Comparison of ENCODE assay signal across 1 cellular context in the genomic region with DNA sequence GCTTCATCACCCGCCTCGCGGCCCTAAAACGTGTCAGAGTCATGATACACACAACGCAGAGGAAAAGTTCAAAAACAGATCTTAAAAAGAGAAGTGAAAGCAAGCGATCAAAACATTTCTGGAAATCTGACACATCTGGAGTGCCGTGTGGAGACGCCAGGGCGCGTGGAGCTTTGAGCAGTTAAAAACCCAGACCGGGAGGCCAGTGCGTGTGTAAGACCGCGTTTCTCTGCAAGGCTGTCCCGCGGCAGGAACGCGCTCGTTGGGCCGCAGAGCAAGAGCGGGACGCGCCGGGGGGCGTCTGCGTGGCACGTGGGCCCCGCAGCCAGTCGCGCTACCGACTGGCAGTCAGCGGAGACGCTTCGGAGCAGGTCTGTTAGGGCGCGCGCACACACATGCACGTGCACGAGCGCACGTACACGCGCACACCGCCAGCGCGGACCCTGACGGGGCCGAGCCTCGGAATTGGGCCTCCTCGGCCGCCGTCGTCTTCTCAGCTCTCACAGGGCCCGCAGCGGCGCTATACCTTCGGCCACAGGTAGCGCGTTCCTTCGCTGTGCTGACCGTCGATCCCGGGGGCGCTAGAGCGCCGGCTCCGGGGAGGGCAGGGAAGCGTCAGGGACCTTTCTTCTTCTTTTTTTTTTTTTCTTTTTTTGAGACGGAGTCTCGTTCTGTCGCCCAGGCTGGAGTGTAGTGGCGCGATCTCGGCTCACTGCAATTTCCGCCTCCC.
TF ChIP-seq lines count a peak whose summit lies in the region.

No MANE protein-coding gene starts in this region.

TF ChIP-seq in K562, 482 proteins besides CTCF, POLR2A, EP300 and RAD21 (continued from another document and continues in another):
- TF ChIP-seq CHAMP1 (IDR thresholded peaks at IDR 0.05) (no peak), POLR3G (IDR thresholded peaks at IDR 0.05; ENCODE audit: extremely low read depth, insufficient read length, insufficient replicate concordance) (no peak), RCOR1 (IDR thresholded peaks at IDR 0.05; ENCODE audit: borderline replicate concordance in 1 of 2, low read depth in 2 of 2, low read length in 2 of 2) (no peak), TSC22D4 (tag; IDR thresholded peaks at IDR 0.05) (no peak), RBBP5 (IDR thresholded peaks at IDR 0.05; ENCODE audit: borderline replicate concordance, insufficient read depth, low read length, poor library complexity, severe bottlenecking) (peak; percentile 48), HCFC1 (IDR thresholded peaks at IDR 0.05; ENCODE audit: low read depth, low read length) (0 out of 2 replicates have a peak, but pooled peaks have one; percentile 24), ZNF764 (CRISPR knock-in tag; IDR thresholded peaks at IDR 0.05; ENCODE audit: low read depth) (no peak), MTA3 (IDR thresholded peaks at IDR 0.05; ENCODE audit: borderline replicate concordance) (peak; percentile 98), COPS2 (conservative IDR thresholded peaks at IDR 0.05) (no peak), ETV1 (tag; conservative IDR thresholded peaks at IDR 0.05; ENCODE audit: low read depth) (no peak), CC2D1A (IDR thresholded peaks at IDR 0.05) (peak; percentile 68; the same call in 1 of the 2 replicates), ZNF232 (CRISPR knock-in tag; IDR thresholded peaks at IDR 0.05) (peak; percentile 89), NFATC3 (IDR thresholded peaks at IDR 0.05) (no peak), NCOA1 (IDR thresholded peaks at IDR 0.05; ENCODE audit: low read depth) (no peak), CBX1 (IDR thresholded peaks at IDR 0.05; ENCODE audit: low read depth) (no peak), SIX5 (IDR thresholded peaks at IDR 0.05; ENCODE audit: borderline replicate concordance in 1 of 2, insufficient read depth in 1 of 2, low read depth in 1 of 2, low read length in 2 of 2) (no peak), HDAC3 (IDR thresholded peaks at IDR 0.05; ENCODE audit: borderline replicate concordance, partially characterized antibody) (no peak), TBP (optimal IDR thresholded peaks at IDR 0.05; ENCODE audit: low read depth, low read length) (peak; percentile 28), IRF2 (CRISPR knock-in tag; IDR thresholded peaks at IDR 0.05) (no peak), STAT5B (CRISPR knock-in tag; IDR thresholded peaks at IDR 0.05) (no peak), HNRNPL (IDR thresholded peaks at IDR 0.05; ENCODE audit: low read depth, low read length) (no peak), LCOR (CRISPR knock-in tag; IDR thresholded peaks at IDR 0.05) (peak; percentile 75; the same call in 1 of the 2 replicates), ZNF561 (CRISPR knock-in tag; conservative IDR thresholded peaks at IDR 0.05) (no peak), NR2F6 (CRISPR knock-in tag; IDR thresholded peaks at IDR 0.05) (no peak), DACH1 (IDR thresholded peaks at IDR 0.05; ENCODE audit: partially characterized antibody) (no peak), MED1 (CRISPR knock-in tag; IDR thresholded peaks at IDR 0.05; ENCODE audit: borderline replicate concordance) (no peak), ZNF589 (CRISPR knock-in tag; IDR thresholded peaks at IDR 0.05; ENCODE audit: low read depth) (peak; percentile 76), FOXK1 (CRISPR knock-in tag; IDR thresholded peaks at IDR 0.05; ENCODE audit: borderline replicate concordance) (peak; percentile 87; the same call in 1 of the 2 replicates), ATF4 (CRISPR knock-in tag; IDR thresholded peaks at IDR 0.05) (no peak), ZFX (CRISPR knock-in tag; IDR thresholded peaks at IDR 0.05) (peak; percentile 80), ZBTB33 (CRISPR knock-in tag; IDR thresholded peaks at IDR 0.05) (peak; percentile 70; the same call in 1 of the 2 replicates)
- TF ChIP-seq, protein P1, sequence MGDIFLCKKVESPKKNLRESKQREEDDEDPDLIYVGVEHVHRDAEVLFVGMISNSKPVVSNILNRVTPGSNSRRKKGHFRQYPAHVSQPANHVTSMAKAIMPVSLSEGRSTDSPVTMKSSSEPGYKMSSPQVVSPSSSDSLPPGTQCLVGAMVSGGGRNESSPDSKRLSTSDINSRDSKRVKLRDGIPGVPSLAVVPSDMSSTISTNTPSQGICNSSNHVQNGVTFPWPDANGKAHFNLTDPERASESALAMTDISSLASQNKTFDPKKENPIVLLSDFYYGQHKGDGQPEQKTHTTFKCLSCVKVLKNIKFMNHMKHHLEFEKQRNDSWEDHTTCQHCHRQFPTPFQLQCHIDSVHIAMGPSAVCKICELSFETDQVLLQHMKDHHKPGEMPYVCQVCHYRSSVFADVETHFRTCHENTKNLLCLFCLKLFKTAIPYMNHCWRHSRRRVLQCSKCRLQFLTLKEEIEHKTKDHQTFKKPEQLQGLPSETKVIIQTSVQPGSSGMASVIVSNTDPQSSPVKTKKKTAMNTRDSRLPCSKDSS (IDR thresholded peaks at IDR 0.05; ENCODE audit: low read depth, partially characterized antibody), result no peak
- TF ChIP-seq, protein P2, sequence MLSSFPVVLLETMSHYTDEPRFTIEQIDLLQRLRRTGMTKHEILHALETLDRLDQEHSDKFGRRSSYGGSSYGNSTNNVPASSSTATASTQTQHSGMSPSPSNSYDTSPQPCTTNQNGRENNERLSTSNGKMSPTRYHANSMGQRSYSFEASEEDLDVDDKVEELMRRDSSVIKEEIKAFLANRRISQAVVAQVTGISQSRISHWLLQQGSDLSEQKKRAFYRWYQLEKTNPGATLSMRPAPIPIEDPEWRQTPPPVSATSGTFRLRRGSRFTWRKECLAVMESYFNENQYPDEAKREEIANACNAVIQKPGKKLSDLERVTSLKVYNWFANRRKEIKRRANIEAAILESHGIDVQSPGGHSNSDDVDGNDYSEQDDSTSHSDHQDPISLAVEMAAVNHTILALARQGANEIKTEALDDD (IDR thresholded peaks at IDR 0.05), result no peak
- TF ChIP-seq, protein P3, sequence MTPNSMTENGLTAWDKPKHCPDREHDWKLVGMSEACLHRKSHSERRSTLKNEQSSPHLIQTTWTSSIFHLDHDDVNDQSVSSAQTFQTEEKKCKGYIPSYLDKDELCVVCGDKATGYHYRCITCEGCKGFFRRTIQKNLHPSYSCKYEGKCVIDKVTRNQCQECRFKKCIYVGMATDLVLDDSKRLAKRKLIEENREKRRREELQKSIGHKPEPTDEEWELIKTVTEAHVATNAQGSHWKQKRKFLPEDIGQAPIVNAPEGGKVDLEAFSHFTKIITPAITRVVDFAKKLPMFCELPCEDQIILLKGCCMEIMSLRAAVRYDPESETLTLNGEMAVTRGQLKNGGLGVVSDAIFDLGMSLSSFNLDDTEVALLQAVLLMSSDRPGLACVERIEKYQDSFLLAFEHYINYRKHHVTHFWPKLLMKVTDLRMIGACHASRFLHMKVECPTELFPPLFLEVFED (CRISPR knock-in tag; conservative IDR thresholded peaks at IDR 0.05), result no peak
- TF ChIP-seq, protein P4, sequence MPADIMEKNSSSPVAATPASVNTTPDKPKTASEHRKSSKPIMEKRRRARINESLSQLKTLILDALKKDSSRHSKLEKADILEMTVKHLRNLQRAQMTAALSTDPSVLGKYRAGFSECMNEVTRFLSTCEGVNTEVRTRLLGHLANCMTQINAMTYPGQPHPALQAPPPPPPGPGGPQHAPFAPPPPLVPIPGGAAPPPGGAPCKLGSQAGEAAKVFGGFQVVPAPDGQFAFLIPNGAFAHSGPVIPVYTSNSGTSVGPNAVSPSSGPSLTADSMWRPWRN (IDR thresholded peaks at IDR 0.05; ENCODE audit: low read depth), result no peak
- TF ChIP-seq, protein P5, sequence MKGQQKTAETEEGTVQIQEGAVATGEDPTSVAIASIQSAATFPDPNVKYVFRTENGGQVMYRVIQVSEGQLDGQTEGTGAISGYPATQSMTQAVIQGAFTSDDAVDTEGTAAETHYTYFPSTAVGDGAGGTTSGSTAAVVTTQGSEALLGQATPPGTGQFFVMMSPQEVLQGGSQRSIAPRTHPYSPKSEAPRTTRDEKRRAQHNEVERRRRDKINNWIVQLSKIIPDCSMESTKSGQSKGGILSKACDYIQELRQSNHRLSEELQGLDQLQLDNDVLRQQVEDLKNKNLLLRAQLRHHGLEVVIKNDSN (CRISPR knock-in tag; IDR thresholded peaks at IDR 0.05), result peak; percentile 59; the same call in 1 of the 2 replicates
- TF ChIP-seq, protein P6, sequence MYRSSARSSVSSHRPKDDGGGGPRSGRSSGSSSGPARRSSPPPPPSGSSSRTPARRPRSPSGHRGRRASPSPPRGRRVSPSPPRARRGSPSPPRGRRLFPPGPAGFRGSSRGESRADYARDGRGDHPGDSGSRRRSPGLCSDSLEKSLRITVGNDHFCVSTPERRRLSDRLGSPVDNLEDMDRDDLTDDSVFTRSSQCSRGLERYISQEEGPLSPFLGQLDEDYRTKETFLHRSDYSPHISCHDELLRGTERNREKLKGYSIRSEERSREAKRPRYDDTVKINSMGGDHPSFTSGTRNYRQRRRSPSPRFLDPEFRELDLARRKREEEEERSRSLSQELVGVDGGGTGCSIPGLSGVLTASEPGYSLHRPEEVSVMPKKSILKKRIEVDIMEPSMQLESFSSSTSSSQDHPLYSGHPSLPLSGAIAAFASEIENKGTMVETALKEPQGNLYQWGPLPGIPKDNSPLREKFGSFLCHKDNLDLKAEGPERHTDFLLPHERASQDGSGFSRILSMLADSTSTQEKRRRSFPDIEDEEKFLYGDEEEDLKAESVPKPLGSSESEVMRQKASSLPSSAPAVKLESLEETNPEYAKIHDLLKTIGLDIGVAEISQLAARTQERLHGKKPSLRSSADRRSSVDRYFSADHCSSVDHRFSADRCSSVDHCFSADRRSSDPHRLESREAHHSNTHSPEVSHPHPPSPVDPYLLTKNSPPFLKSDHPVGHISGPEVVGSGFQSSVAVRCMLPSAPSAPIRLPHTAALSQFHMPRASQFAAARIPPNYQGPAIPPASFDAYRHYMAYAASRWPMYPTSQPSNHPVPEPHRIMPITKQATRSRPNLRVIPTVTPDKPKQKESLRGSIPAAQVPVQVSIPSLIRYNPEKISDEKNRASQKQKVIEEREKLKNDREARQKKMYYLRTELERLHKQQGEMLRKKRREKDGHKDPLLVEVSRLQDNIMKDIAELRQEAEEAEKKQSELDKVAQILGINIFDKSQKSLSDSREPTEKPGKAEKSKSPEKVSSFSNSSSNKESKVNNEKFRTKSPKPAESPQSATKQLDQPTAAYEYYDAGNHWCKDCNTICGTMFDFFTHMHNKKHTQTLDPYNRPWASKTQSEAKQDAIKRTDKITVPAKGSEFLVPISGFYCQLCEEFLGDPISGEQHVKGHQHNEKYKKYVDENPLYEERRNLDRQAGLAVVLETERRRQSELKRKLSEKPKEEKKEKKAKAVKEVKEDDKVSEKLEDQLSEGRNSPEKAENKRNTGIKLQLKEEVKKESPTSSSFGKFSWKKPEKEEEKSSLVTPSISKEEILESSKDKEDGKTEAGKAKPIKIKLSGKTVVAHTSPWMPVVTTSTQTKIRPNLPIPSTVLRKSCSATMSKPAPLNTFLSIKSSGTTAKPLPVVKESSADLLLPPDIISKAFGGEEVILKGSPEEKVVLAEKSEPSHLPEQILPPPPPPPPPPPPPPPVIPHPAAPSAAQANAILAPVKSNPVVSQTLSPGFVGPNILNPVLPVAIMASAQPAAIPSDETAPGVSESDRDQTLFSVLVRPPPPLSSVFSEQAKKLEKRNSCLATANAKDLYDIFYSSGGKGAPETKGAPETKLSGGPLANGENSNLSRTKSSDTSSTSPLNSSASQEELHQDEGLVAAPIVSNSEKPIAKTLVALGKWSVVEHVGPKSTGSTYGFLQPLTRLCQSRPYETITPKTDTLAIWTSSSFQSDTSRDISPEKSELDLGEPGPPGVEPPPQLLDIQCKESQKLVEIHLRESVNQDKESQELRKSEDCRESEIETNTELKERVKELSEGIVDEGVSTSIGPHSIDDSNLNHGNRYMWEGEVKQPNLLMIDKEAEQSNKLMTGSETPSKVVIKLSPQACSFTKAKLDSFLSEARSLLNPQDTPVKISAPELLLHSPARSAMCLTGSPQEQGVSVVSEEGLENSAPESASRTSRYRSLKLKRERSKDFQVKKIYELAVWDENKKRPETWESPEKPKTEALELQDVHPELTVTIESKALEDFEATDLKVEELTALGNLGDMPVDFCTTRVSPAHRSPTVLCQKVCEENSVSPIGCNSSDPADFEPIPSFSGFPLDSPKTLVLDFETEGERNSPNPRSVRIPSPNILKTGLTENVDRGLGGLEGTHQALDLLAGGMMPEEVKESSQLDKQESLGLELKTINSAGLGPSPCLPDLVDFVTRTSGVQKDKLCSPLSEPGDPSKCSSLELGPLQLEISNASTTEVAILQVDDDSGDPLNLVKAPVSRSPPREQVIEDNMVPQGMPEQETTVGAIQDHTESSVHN (IDR thresholded peaks at IDR 0.05; ENCODE audit: borderline replicate concordance in 1 of 2, low read depth in 1 of 2), result no peak
